35 cellular contexts compared by ENCODE assay signal in the genomic region with DNA sequence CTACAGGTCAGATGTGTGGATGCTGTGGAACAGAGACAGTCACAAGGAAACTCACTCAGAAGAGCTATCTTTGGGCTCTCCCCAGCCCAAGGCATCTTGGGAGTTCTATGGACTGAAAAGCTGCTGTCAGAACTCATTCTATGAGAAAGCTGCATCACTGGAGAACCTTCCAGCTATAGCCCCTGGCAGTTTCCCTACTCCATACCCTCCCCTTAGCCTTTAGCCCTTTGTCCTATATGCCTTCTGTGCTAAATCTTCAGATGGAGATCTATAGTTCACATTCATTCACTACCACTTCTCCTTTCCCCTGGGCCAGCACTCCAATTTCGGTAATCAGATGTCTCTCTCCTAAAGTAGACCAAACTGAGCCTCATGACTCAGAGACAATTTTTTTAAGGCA. TPM values are rescaled to one million over a fixed set of nuclear protein-coding genes. Genes with fewer than 3 reads are reported as not detected.
"Had no signal": no experiment of that assay in that cellular context is flagged by ENCODE, and none has a peak within 500 bp of the region (broad histone marks: within the 10 kb centered on the region; RNA-seq: fewer than 3 reads in every experiment).

No MANE protein-coding gene starts in this region.

- H3K9me3 ChIP-seq: right atrium auricular region, upper lobe of right lung had no signal

- H3K4me3 ChIP-seq: neural progenitor cell, right atrium auricular region, smooth muscle cell, upper lobe of right lung had no signal

- ATAC-seq: esophagus mucosa; left colon; naive thymus-derived CD8-positive, alpha-beta T cell; stimulated activated memory B cell treated with anti-CD40 and anti-IgM and Interleukin-4, amounts not matched to agents 10 μg/mL and 1 μg/mL and 100 μg/mL, for 72 hours; stimulated activated naive CD8-positive, alpha-beta T cell treated with anti-CD3 and anti-CD28 coated beads, Interleukin-15, amount 100 ng/mL, for 72 hours; upper lobe of right lung had no signal

- H3K27ac Mint-ChIP-seq: activated CD4-positive, alpha-beta memory T cell treated with anti-CD3 and anti-CD28 coated beads for 36 hours; activated naive CD4-positive, alpha-beta T cell treated with anti-CD3 and anti-CD28 coated beads, Interleukin-2, amount 10 ng/mL, durations not matched to agents 7 days and 5 days; activated naive CD8-positive, alpha-beta T cell treated with anti-CD3 and anti-CD28 coated beads, Interleukin-2, amount 10 ng/mL, durations not matched to agents 7 days and 5 days; activated T-helper 1 cell treated with anti-CD3 and anti-CD28 coated beads, Interleukin-12 subunit alpha, Interleukin-12 subunit beta, Interleukin-2, Interleukin-4 antibody, amounts not matched to agents 30 ng/mL and 10 ng/mL and 1 ng/mL, durations not matched to agents 14 hours and 24 hours and 36 hours; endodermal cell; neural progenitor cell; stimulated activated memory B cell treated with anti-CD40 and anti-IgM and Interleukin-4, amounts not matched to agents 10 μg/mL and 1 μg/mL and 100 μg/mL, for 72 hours; stimulated activated naive CD8-positive, alpha-beta T cell treated with anti-CD3 and anti-CD28 coated beads, Interleukin-15, amount 100 ng/mL, for 72 hours had no signal

- H3K27ac ChIP-seq: neural progenitor cell, parathyroid adenoma, right atrium auricular region, upper lobe of right lung, VCaP had no signal

- H3K4me1 ChIP-seq: parathyroid adenoma, right atrium auricular region, upper lobe of right lung had no signal

- DNase-seq: activated CD4-positive, alpha-beta memory T cell treated with anti-CD3 and anti-CD28 coated beads for 36 hours; activated CD4-positive, alpha-beta T cell treated with anti-CD3 and anti-CD28 coated beads for 48 hours; activated CD8-positive, alpha-beta memory T cell treated with anti-CD3 and anti-CD28 coated beads, Interleukin-2, amount 50 U/mL, for 4 hours; activated effector memory CD4-positive, alpha-beta T cell treated with anti-CD3 and anti-CD28 coated beads, Interleukin-2, amount 50 U/mL, for 16 hours; activated naive CD4-positive, alpha-beta T cell treated with anti-CD3 and anti-CD28 coated beads, Interleukin-2, amount 10 ng/mL, durations not matched to agents 7 days and 5 days; activated naive CD8-positive, alpha-beta T cell treated with anti-CD3 and anti-CD28 coated beads, Interleukin-2, amount 10 ng/mL, durations not matched to agents 7 days and 5 days; activated T-cell treated with anti-CD3 and anti-CD28 coated beads, Interleukin-2, amount 50 U/mL, for 1 hour; amniotic stem cell; central memory CD4-positive, alpha-beta T cell; endodermal cell; head of caudate nucleus; hippocampal formation; kidney; left colon; mammary epithelial cell; midbrain; naive thymus-derived CD8-positive, alpha-beta T cell; occipital lobe; stimulated activated CD4-positive, alpha-beta T cell treated with anti-CD3 and anti-CD28 coated beads, Interleukin-1b, Interleukin-23, amount 100 ng/mL, for 48 hours; stimulated activated CD4-positive, alpha-beta T cell treated with anti-CD3 and anti-CD28 coated beads, Interleukin-4, amount 100 ng/mL, for 4 hours; stimulated activated CD8-positive, alpha-beta memory T cell treated with anti-CD3 and anti-CD28 coated beads, Interleukin-4, amount 100 ng/mL, for 48 hours; stimulated activated naive CD8-positive, alpha-beta T cell treated with anti-CD3 and anti-CD28 coated beads, Interleukin-15, amount 100 ng/mL, for 72 hours; substantia nigra; upper lobe of right lung had no signal

- H2AFZ ChIP-seq: neural progenitor cell, parathyroid adenoma had no signal

- H3K4me3 Mint-ChIP-seq: activated CD4-positive, alpha-beta memory T cell treated with anti-CD3 and anti-CD28 coated beads for 36 hours; activated naive CD4-positive, alpha-beta T cell treated with anti-CD3 and anti-CD28 coated beads, Interleukin-2, amount 10 ng/mL, durations not matched to agents 7 days and 5 days; activated naive CD8-positive, alpha-beta T cell treated with anti-CD3 and anti-CD28 coated beads, Interleukin-2, amount 10 ng/mL, durations not matched to agents 7 days and 5 days; activated T-helper 1 cell treated with anti-CD3 and anti-CD28 coated beads, Interleukin-12 subunit alpha, Interleukin-12 subunit beta, Interleukin-2, Interleukin-4 antibody, amounts not matched to agents 30 ng/mL and 10 ng/mL and 1 ng/mL, durations not matched to agents 14 hours and 24 hours and 36 hours; endodermal cell; naive thymus-derived CD8-positive, alpha-beta T cell; stimulated activated memory B cell treated with anti-CD40 and anti-IgM and Interleukin-4, amounts not matched to agents 10 μg/mL and 1 μg/mL and 100 μg/mL, for 72 hours; stimulated activated naive CD8-positive, alpha-beta T cell treated with anti-CD3 and anti-CD28 coated beads, Interleukin-15, amount 100 ng/mL, for 72 hours had no signal

- H3K79me2 ChIP-seq: parathyroid adenoma had no signal

- H3K36me3 ChIP-seq: neural progenitor cell, right atrium auricular region, upper lobe of right lung had no signal

- H3K4me2 ChIP-seq: neural progenitor cell had no signal

- H3K27me3 ChIP-seq: right atrium auricular region, upper lobe of right lung had no signal

- H3K27me3 Mint-ChIP-seq: activated naive CD4-positive, alpha-beta T cell treated with anti-CD3 and anti-CD28 coated beads, Interleukin-2, amount 10 ng/mL, durations not matched to agents 7 days and 5 days; stimulated activated memory B cell treated with anti-CD40 and anti-IgM and Interleukin-4, amounts not matched to agents 10 μg/mL and 1 μg/mL and 100 μg/mL, for 72 hours; stimulated activated naive CD8-positive, alpha-beta T cell treated with anti-CD3 and anti-CD28 coated beads, Interleukin-15, amount 100 ng/mL, for 72 hours had no signal

- H3K9me3 Mint-ChIP-seq: activated CD4-positive, alpha-beta memory T cell treated with anti-CD3 and anti-CD28 coated beads for 36 hours; activated naive CD4-positive, alpha-beta T cell treated with anti-CD3 and anti-CD28 coated beads, Interleukin-2, amount 10 ng/mL, durations not matched to agents 7 days and 5 days; activated naive CD8-positive, alpha-beta T cell treated with anti-CD3 and anti-CD28 coated beads, Interleukin-2, amount 10 ng/mL, durations not matched to agents 7 days and 5 days; activated T-helper 1 cell treated with anti-CD3 and anti-CD28 coated beads, Interleukin-12 subunit alpha, Interleukin-12 subunit beta, Interleukin-2, Interleukin-4 antibody, amounts not matched to agents 30 ng/mL and 10 ng/mL and 1 ng/mL, durations not matched to agents 14 hours and 24 hours and 36 hours; endodermal cell; naive thymus-derived CD8-positive, alpha-beta T cell; neural progenitor cell; stimulated activated memory B cell treated with anti-CD40 and anti-IgM and Interleukin-4, amounts not matched to agents 10 μg/mL and 1 μg/mL and 100 μg/mL, for 72 hours; stimulated activated naive CD8-positive, alpha-beta T cell treated with anti-CD3 and anti-CD28 coated beads, Interleukin-15, amount 100 ng/mL, for 72 hours had no signal

- H3K36me3 Mint-ChIP-seq: activated CD4-positive, alpha-beta memory T cell treated with anti-CD3 and anti-CD28 coated beads for 36 hours; stimulated activated memory B cell treated with anti-CD40 and anti-IgM and Interleukin-4, amounts not matched to agents 10 μg/mL and 1 μg/mL and 100 μg/mL, for 72 hours had no signal

- H3K4me1 Mint-ChIP-seq: activated naive CD4-positive, alpha-beta T cell treated with anti-CD3 and anti-CD28 coated beads, Interleukin-2, amount 10 ng/mL, durations not matched to agents 7 days and 5 days; activated naive CD8-positive, alpha-beta T cell treated with anti-CD3 and anti-CD28 coated beads, Interleukin-2, amount 10 ng/mL, durations not matched to agents 7 days and 5 days; endodermal cell; naive thymus-derived CD8-positive, alpha-beta T cell; stimulated activated memory B cell treated with anti-CD40 and anti-IgM and Interleukin-4, amounts not matched to agents 10 μg/mL and 1 μg/mL and 100 μg/mL, for 72 hours; stimulated activated naive CD8-positive, alpha-beta T cell treated with anti-CD3 and anti-CD28 coated beads, Interleukin-15, amount 100 ng/mL, for 72 hours had no signal

- H3K9ac ChIP-seq: neural progenitor cell, parathyroid adenoma had no signal

RNA-seq across cellular contexts. Expression of gene WNT8B, which starts 6.9 kb away (rescaled TPM):
- total RNA-seq: activated CD8-positive, alpha-beta memory T cell treated with anti-CD3 and anti-CD28 coated beads for 36 hours; esophagus mucosa; kidney; left colon; liver; mammary epithelial cell; naive thymus-derived CD8-positive, alpha-beta T cell; occipital lobe; pulmonary artery endothelial cell; right atrium auricular region; smooth muscle cell; upper lobe of right lung had no signal
- polyA plus RNA-seq: liver, mammary epithelial cell, smooth muscle cell had no signal
